17 cellular contexts compared by ENCODE assay signal in the genomic region with DNA sequence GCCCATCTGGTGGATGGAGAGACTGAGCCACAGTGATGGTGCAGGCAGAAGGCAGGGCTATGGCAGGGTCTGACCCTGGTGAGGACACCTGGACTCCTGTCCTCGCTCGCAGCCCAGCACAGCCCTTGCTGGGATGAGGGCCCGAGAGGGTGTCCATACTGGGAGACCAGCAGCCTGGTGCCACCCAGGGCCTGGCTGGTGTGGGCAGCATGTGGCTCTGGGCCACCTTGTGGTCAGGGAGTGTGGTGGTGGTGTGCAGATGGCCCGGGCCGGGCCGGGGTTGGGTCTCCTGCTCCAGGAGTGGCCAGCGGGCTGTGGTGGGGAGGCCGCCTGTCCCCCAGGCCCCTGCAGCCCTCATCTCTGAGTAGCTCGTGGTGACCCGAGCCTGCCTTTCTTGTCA.
"Had no signal": no experiment of that assay in that cellular context is flagged by ENCODE, and none has a peak within 500 bp of the region (broad histone marks: within the 10 kb centered on the region; RNA-seq: fewer than 3 reads in every experiment).

No MANE protein-coding gene starts in this region.

- ATAC-seq: lower lobe of right lung; pancreas; SK-N-SH treated with all-trans-retinoic acid at 6 μM for 48 hours; stimulated activated memory B cell treated with anti-CD40 and anti-IgM and Interleukin-4, amounts not matched to agents 10 μg/mL and 1 μg/mL and 100 μg/mL, for 72 hours had no signal

- H3K27me3 ChIP-seq: neural progenitor cell, pancreas, transverse colon had no signal

- H3K27ac ChIP-seq: lower lobe of right lung, neural progenitor cell, pancreas, transverse colon had no signal

- H3K9ac ChIP-seq: neural progenitor cell had no signal

- DNase-seq: activated CD4-positive, alpha-beta T cell treated with anti-CD3 and anti-CD28 coated beads, Interleukin-2, amount 50 U/mL, for 48 hours; activated gamma-delta T cell treated with Interleukin-2 at 50 U/mL for 16 hours; activated T-cell treated with anti-CD3 and anti-CD28 coated beads, Interleukin-2, amount 50 U/mL, for 48 hours; amniotic stem cell; caudate nucleus; hypothalamus; kidney glomerular epithelial cell; lower lobe of right lung; midbrain; transverse colon had no signal

- H3K4me1 ChIP-seq: lower lobe of right lung, neural progenitor cell, pancreas, transverse colon had no signal

- H3K27me3 Mint-ChIP-seq: activated naive CD8-positive, alpha-beta T cell; stimulated activated memory B cell treated with anti-CD40 and anti-IgM and Interleukin-4, amounts not matched to agents 10 μg/mL and 1 μg/mL and 100 μg/mL, for 72 hours had no signal

- H3K4me1 Mint-ChIP-seq: stimulated activated memory B cell treated with anti-CD40 and anti-IgM and Interleukin-4, amounts not matched to agents 10 μg/mL and 1 μg/mL and 100 μg/mL, for 72 hours had no signal

- H3K36me3 ChIP-seq: lower lobe of right lung, neural progenitor cell, pancreas, transverse colon had no signal

- H3K9me3 ChIP-seq: lower lobe of right lung, pancreas, transverse colon had no signal

- H2AFZ ChIP-seq: neural progenitor cell had no signal

- H3K4me2 ChIP-seq: neural progenitor cell had no signal

- H3K4me3 ChIP-seq: lower lobe of right lung, neural progenitor cell, pancreas, transverse colon had no signal

- H3K36me3 Mint-ChIP-seq: activated naive CD8-positive, alpha-beta T cell; neural progenitor cell; stimulated activated memory B cell treated with anti-CD40 and anti-IgM and Interleukin-4, amounts not matched to agents 10 μg/mL and 1 μg/mL and 100 μg/mL, for 72 hours had no signal

- FAIRE-seq: colon, endometrium, pancreas had no signal

- H3K4me3 Mint-ChIP-seq: activated naive CD8-positive, alpha-beta T cell; neural progenitor cell; stimulated activated memory B cell treated with anti-CD40 and anti-IgM and Interleukin-4, amounts not matched to agents 10 μg/mL and 1 μg/mL and 100 μg/mL, for 72 hours had no signal

- H3K9me3 Mint-ChIP-seq: neural progenitor cell; stimulated activated memory B cell treated with anti-CD40 and anti-IgM and Interleukin-4, amounts not matched to agents 10 μg/mL and 1 μg/mL and 100 μg/mL, for 72 hours had no signal

- H3K27ac Mint-ChIP-seq: activated naive CD8-positive, alpha-beta T cell; neural progenitor cell; stimulated activated memory B cell treated with anti-CD40 and anti-IgM and Interleukin-4, amounts not matched to agents 10 μg/mL and 1 μg/mL and 100 μg/mL, for 72 hours had no signal
